ENCODE assay signal across 27 cellular contexts in genomic region chr11:87445002-87445401, GRCh38.
DNase-seq lines count a peak whose midpoint lies in the region; ATAC-seq and TF ChIP-seq lines count a peak whose summit lies in the region.
"Had no signal": no experiment of that assay in that cellular context is flagged by ENCODE, and none has a peak within 500 bp of the region (broad histone marks: within the 10 kb centered on the region; RNA-seq: fewer than 3 reads in every experiment).

No MANE protein-coding gene starts in this region.

- no peaks in the 10 kb centered on the region for H3K36me3 Mint-ChIP-seq in type B pancreatic cell

- no peak for ATAC-seq in heart right ventricle
- no peak for ATAC-seq in GM21825 (IDR thresholded peaks at IDR 0.05; ENCODE audit: unreplicated experiment)
- ATAC-seq: activated naive CD8-positive, alpha-beta T cell treated with anti-CD3 and anti-CD28 coated beads, Interleukin-2, amount 50 U/mL, for 24 hours; esophagus mucosa had no signal

- no peak overlapping the region for H3K27ac Mint-ChIP-seq in type B pancreatic cell
- H3K27ac Mint-ChIP-seq: activated naive CD8-positive, alpha-beta T cell treated with anti-CD3 and anti-CD28 coated beads, Interleukin-2, amount 50 U/mL, for 24 hours; activated T-helper 1 cell treated with anti-CD3 and anti-CD28 coated beads, Interleukin-12 subunit alpha, Interleukin-12 subunit beta, Interleukin-2, Interleukin-4 antibody, amounts not matched to agents 30 ng/mL and 10 ng/mL and 1 ng/mL, durations not matched to agents 14 hours and 24 hours and 36 hours had no signal

- intact Hi-C loops in heart right ventricle (cut with DNase I): no loop called here

- H3K4me1 ChIP-seq in cardiac muscle cell (ENCODE audit: low read depth): peaks cover 40% of the 10 kb centered on the region
- peaks cover 0 to 9% (median 0%) of the 10 kb centered on the region in 9 donors for H3K4me1 ChIP-seq in heart right ventricle
- H3K4me1 ChIP-seq: right atrium auricular region had no signal

- H3K4me3 ChIP-seq in cardiac muscle cell: no peak overlapping the region
- H3K4me3 ChIP-seq in heart right ventricle: no peak overlapping the region
- H3K4me3 ChIP-seq in astrocyte of the cerebellum (ENCODE audit: low read depth, low read length): no peak overlapping the region
- H3K4me3 ChIP-seq: lung, right atrium auricular region, tibial artery had no signal

- H3K9me3 Mint-ChIP-seq in type B pancreatic cell: no peaks in the 10 kb centered on the region
- H3K9me3 Mint-ChIP-seq: activated naive CD8-positive, alpha-beta T cell treated with anti-CD3 and anti-CD28 coated beads, Interleukin-2, amount 50 U/mL, for 24 hours; activated T-helper 1 cell treated with anti-CD3 and anti-CD28 coated beads, Interleukin-12 subunit alpha, Interleukin-12 subunit beta, Interleukin-2, Interleukin-4 antibody, amounts not matched to agents 30 ng/mL and 10 ng/mL and 1 ng/mL, durations not matched to agents 14 hours and 24 hours and 36 hours; central memory CD8-positive, alpha-beta T cell had no signal

- TF ChIP-seq CTCF in cardiac muscle cell (IDR thresholded peaks at IDR 0.05; ENCODE audit: low read depth, low read length) (no peak), heart right ventricle (IDR thresholded peaks at IDR 0.05) (no peak), astrocyte of the cerebellum (IDR thresholded peaks at IDR 0.05; ENCODE audit: low read depth, low read length, missing control alignments) (no peak), type B pancreatic cell (conservative IDR thresholded peaks at IDR 0.05) (no peak)

- no peaks in the 10 kb centered on the region for H3K27me3 ChIP-seq in cardiac muscle cell
- no peaks in the 10 kb centered on the region for H3K27me3 ChIP-seq in heart right ventricle
- H3K27me3 ChIP-seq: right atrium auricular region, tibial artery had no signal

- H3K27ac ChIP-seq in cardiac muscle cell: peak overlapping the region; percentile 78
- H3K27ac ChIP-seq in heart right ventricle: no peak overlapping the region
- H3K27ac ChIP-seq: 22Rv1, KMS-11, right atrium auricular region, tibial artery had no signal

- in situ Hi-C loops in astrocyte of the cerebellum (cut with HindIII; ENCODE audit: low sequenced_read_pairs): loop anchor here (25.0 kb wide), 1 partner anchor 1092 kb away; no protein-coding TSS in a partner anchor

- no peaks in the 10 kb centered on the region for H3K4me1 Mint-ChIP-seq in type B pancreatic cell (ENCODE audit: unreplicated experiment)
- H3K4me1 Mint-ChIP-seq: activated naive CD8-positive, alpha-beta T cell treated with anti-CD3 and anti-CD28 coated beads, Interleukin-2, amount 50 U/mL, for 24 hours; central memory CD8-positive, alpha-beta T cell had no signal

- DNase-seq in cardiac muscle cell (ENCODE audit: low read depth in 1 of 2, low spot score in 1 of 2) (peak in 1 of 2 donors; percentile 36), heart right ventricle (no peak), astrocyte of the cerebellum (ENCODE audit: low read depth) (peak; percentile 6), glomerular visceral epithelial cell (ENCODE audit: extremely low spot score) (peak; percentile 5), type B pancreatic cell (ENCODE audit: extremely low spot score, unreplicated experiment) (no peak)
- DNase-seq in activated T-cell treated with anti-CD3 and anti-CD28 coated beads, Interleukin-2, amount 50 U/mL, for 48 hours: no peak
- DNase-seq in activated naive CD4-positive, alpha-beta T cell (lab: John Stamatoyannopoulos, UW): no peak
- DNase-seq: activated CD4-positive, alpha-beta T cell treated with anti-CD3 and anti-CD28 coated beads for 1 hour; activated naive CD8-positive, alpha-beta T cell treated with anti-CD3 and anti-CD28 coated beads, Interleukin-2, amount 50 U/mL, for 24 hours; effector CD8-positive, alpha-beta T cell; hippocampal formation; islet precursor cell; NCI-H1048; NCI-H2029 treated with DMSO at 0.1 percent for 48 hours; NCI-H446 treated with DMSO at 0.1 percent for 48 hours; occipital lobe; SK-N-SH; stimulated activated naive CD4-positive, alpha-beta T cell; tibial artery had no signal

- WGBS in heart right ventricle, 2 donors: 63 to 75% methylated on average over 2 of the region's 2 CpGs

- H3K27me3 Mint-ChIP-seq in type B pancreatic cell: peaks cover 11% of the 10 kb centered on the region

- no peak overlapping the region for H3K4me3 Mint-ChIP-seq in type B pancreatic cell
- H3K4me3 Mint-ChIP-seq: activated naive CD8-positive, alpha-beta T cell treated with anti-CD3 and anti-CD28 coated beads, Interleukin-2, amount 50 U/mL, for 24 hours; activated T-helper 1 cell treated with anti-CD3 and anti-CD28 coated beads, Interleukin-12 subunit alpha, Interleukin-12 subunit beta, Interleukin-2, Interleukin-4 antibody, amounts not matched to agents 30 ng/mL and 10 ng/mL and 1 ng/mL, durations not matched to agents 14 hours and 24 hours and 36 hours; central memory CD8-positive, alpha-beta T cell had no signal

- H3K36me3 ChIP-seq in cardiac muscle cell (no peaks in the 10 kb centered on the region), heart right ventricle (no peaks in the 10 kb centered on the region)
- H3K36me3 ChIP-seq: right atrium auricular region, tibial artery had no signal

- H3K9me3 ChIP-seq in cardiac muscle cell (ENCODE audit: low read depth) (no peaks in the 10 kb centered on the region), heart right ventricle (no peaks in the 10 kb centered on the region)
- H3K9me3 ChIP-seq: right atrium auricular region, SK-N-SH, tibial artery had no signal

Comparison
In these comparisons a context has a peak if more than half of its experiments do, and no peak if none do; other contexts are left out.
1. DNase-seq: peak in astrocyte of the cerebellum (single experiment) and glomerular visceral epithelial cell (single experiment); none in heart right ventricle (0 of 2), activated T-cell treated with anti-CD3 and anti-CD28 coated beads, Interleukin-2, amount 50 U/mL, for 48 hours (0 of 2), type B pancreatic cell (single experiment) and activated naive CD4-positive, alpha-beta T cell (0 of 4).